In genomic region chr19:9847087-9847671, GRCh38 we compare ENCODE assay signal across 8 cellular contexts. TPM values are rescaled to one million over a fixed set of nuclear protein-coding genes. Genes with fewer than 3 reads are reported as not detected.
DNase-seq lines count a peak whose midpoint lies in the region; ATAC-seq and TF ChIP-seq lines count a peak whose summit lies in the region.

No MANE protein-coding gene starts in this region.

- H3K36me3 Mint-ChIP-seq in CD4-positive, CD25-positive, alpha-beta regulatory T cell = peaks cover 27% of the 10 kb centered on the region
- peaks cover 50% of the 10 kb centered on the region for H3K36me3 Mint-ChIP-seq in activated CD4-positive, alpha-beta T cell treated with anti-CD3 and anti-CD28 coated beads, Interleukin-2, amount 10 ng/mL, durations not matched to agents 24 days and 14 days (ENCODE audit: low read depth)
- peaks cover 35% of the 10 kb centered on the region for H3K36me3 Mint-ChIP-seq in endothelial cell (ENCODE audit: low read depth, unreplicated experiment)

- H3K4me1 ChIP-seq in CD4-positive, CD25-positive, alpha-beta regulatory T cell (ENCODE audit: control insufficient read depth, insufficient read depth, low read length, poor library complexity, severe bottlenecking) = peaks cover 10% of the 10 kb centered on the region

- H3K36me3 ChIP-seq in CD4-positive, CD25-positive, alpha-beta regulatory T cell (ENCODE audit: control insufficient read depth, insufficient read depth, low read length) = peaks cover 55% of the 10 kb centered on the region

- peak in 1 of 3 donors; percentile 52 for DNase-seq in CD4-positive, CD25-positive, alpha-beta regulatory T cell
- DNase-seq in HuH-7 (ENCODE audit: low spot score) = peak; percentile 55
- DNase-seq in activated CD4-positive, alpha-beta T cell treated with anti-CD3 and anti-CD28 coated beads, Interleukin-2, amount 10 ng/mL, durations not matched to agents 24 days and 14 days = peak; percentile 75
- DNase-seq in endothelial cell (ENCODE audit: low spot score) = peak; percentile 50
- peak; percentile 38 for DNase-seq in omental fat pad (ENCODE audit: low spot score)

- H3K9me3 Mint-ChIP-seq in CD4-positive, CD25-positive, alpha-beta regulatory T cell = peaks cover 0 to 2% (median 0%) of the 10 kb centered on the region in 7 donors
- no peaks in the 10 kb centered on the region for H3K9me3 Mint-ChIP-seq in activated CD4-positive, alpha-beta T cell treated with anti-CD3 and anti-CD28 coated beads, Interleukin-2, amount 10 ng/mL, durations not matched to agents 24 days and 14 days
- no peaks in the 10 kb centered on the region for H3K9me3 Mint-ChIP-seq in endothelial cell (ENCODE audit: unreplicated experiment)

- H3K4me3 Mint-ChIP-seq in CD4-positive, CD25-positive, alpha-beta regulatory T cell = no peak overlapping the region
- H3K4me3 Mint-ChIP-seq in activated CD4-positive, alpha-beta T cell treated with anti-CD3 and anti-CD28 coated beads, Interleukin-2, amount 10 ng/mL, durations not matched to agents 24 days and 14 days = no peak overlapping the region
- H3K4me3 Mint-ChIP-seq in endothelial cell (ENCODE audit: unreplicated experiment) = no peak overlapping the region

- TF ChIP-seq CTCF in endothelial cell (IDR thresholded peaks at IDR 0.05; ENCODE audit: unreplicated experiment) (peak; percentile 16), omental fat pad (IDR thresholded peaks at IDR 0.05) (no peak)

- no peak for TF ChIP-seq POLR2A in GM18505 (IDR thresholded peaks at IDR 0.05; ENCODE audit: borderline replicate concordance, extremely low read depth, insufficient read depth, insufficient read length)

- peak overlapping the region in 2 of 3 donors; percentile 15 to 36 for H3K27ac Mint-ChIP-seq in CD4-positive, CD25-positive, alpha-beta regulatory T cell
- peak overlapping the region; percentile 54 for H3K27ac Mint-ChIP-seq in activated CD4-positive, alpha-beta T cell treated with anti-CD3 and anti-CD28 coated beads, Interleukin-2, amount 10 ng/mL, durations not matched to agents 24 days and 14 days
- no peak overlapping the region for H3K27ac Mint-ChIP-seq in endothelial cell (ENCODE audit: unreplicated experiment)

- H3K4me1 Mint-ChIP-seq in CD4-positive, CD25-positive, alpha-beta regulatory T cell = peaks cover 0 to 36% (median 11%) of the 10 kb centered on the region in 4 donors
- peaks cover 9% of the 10 kb centered on the region for H3K4me1 Mint-ChIP-seq in activated CD4-positive, alpha-beta T cell treated with anti-CD3 and anti-CD28 coated beads, Interleukin-2, amount 10 ng/mL, durations not matched to agents 24 days and 14 days
- no peaks in the 10 kb centered on the region for H3K4me1 Mint-ChIP-seq in endothelial cell (ENCODE audit: unreplicated experiment)

- peak in 1 of 2 donors; percentile 40 for ATAC-seq in CD4-positive, CD25-positive, alpha-beta regulatory T cell (ENCODE audit: low read depth in 2 of 2)
- peak; percentile 47 for ATAC-seq in omental fat pad (ENCODE audit: low FRiP score)
- no peak for ATAC-seq in GM19463 (IDR thresholded peaks at IDR 0.05; ENCODE audit: unreplicated experiment)
- no peak for ATAC-seq in HG02973 (IDR thresholded peaks at IDR 0.05; ENCODE audit: unreplicated experiment)
- no peak for ATAC-seq in GM18505 (IDR thresholded peaks at IDR 0.05; ENCODE audit: unreplicated experiment)

- H3K4me3 ChIP-seq in CD4-positive, CD25-positive, alpha-beta regulatory T cell (ENCODE audit: low read depth, low read length) = no peak overlapping the region

- no peaks in the 10 kb centered on the region for H3K9me3 ChIP-seq in CD4-positive, CD25-positive, alpha-beta regulatory T cell (ENCODE audit: control insufficient read depth in 2 of 2, low read length in 2 of 2)

- H3K27me3 ChIP-seq in CD4-positive, CD25-positive, alpha-beta regulatory T cell (ENCODE audit: control insufficient read depth, insufficient read depth, low read length) = no peaks in the 10 kb centered on the region

- H3K27ac ChIP-seq in CD4-positive, CD25-positive, alpha-beta regulatory T cell (ENCODE audit: insufficient read depth, low read length, poor library complexity, severe bottlenecking) = no peak overlapping the region

- no peaks in the 10 kb centered on the region for H3K27me3 Mint-ChIP-seq in CD4-positive, CD25-positive, alpha-beta regulatory T cell
- H3K27me3 Mint-ChIP-seq in activated CD4-positive, alpha-beta T cell treated with anti-CD3 and anti-CD28 coated beads, Interleukin-2, amount 10 ng/mL, durations not matched to agents 24 days and 14 days = no peaks in the 10 kb centered on the region
- peaks cover 9% of the 10 kb centered on the region for H3K27me3 Mint-ChIP-seq in endothelial cell (ENCODE audit: unreplicated experiment)

- intact Hi-C loops in activated CD4-positive, alpha-beta T cell treated with anti-CD3 and anti-CD28 coated beads, Interleukin-2, amount 10 ng/mL, durations not matched to agents 24 days and 14 days (cut with micrococcal nuclease) = no loop called here

RNA-seq across cellular contexts. Expression of gene PIN1, which starts 12.1 kb away (rescaled TPM):
- 72.0 TPM for total RNA-seq in CD4-positive, CD25-positive, alpha-beta regulatory T cell
- polyA plus RNA-seq in CD4-positive, CD25-positive, alpha-beta regulatory T cell = 100 to 1,000 TPM in 3 of 4 donors, 10 to 100 TPM in 1; 87.9 to 135 (median 113) TPM
- 87.9 and 93.0 TPM in 2 replicates for total RNA-seq in activated CD4-positive, alpha-beta T cell treated with anti-CD3 and anti-CD28 coated beads, Interleukin-2, amount 10 ng/mL, durations not matched to agents 24 days and 14 days
- total RNA-seq in endothelial cell (ENCODE audit: unreplicated experiment) = 69.9 TPM
- 10 to 100 TPM; 59.3 to 97.7 (median 77.0) TPM for total RNA-seq in omental fat pad

RNA-seq across cellular contexts. Expression of gene UBL5, which starts 19.5 kb away (rescaled TPM):
- 234 TPM for total RNA-seq in CD4-positive, CD25-positive, alpha-beta regulatory T cell
- 100 to 1,000 TPM; 786 to 952 (median 832) TPM for polyA plus RNA-seq in CD4-positive, CD25-positive, alpha-beta regulatory T cell
- 355 and 359 TPM in 2 replicates for total RNA-seq in activated CD4-positive, alpha-beta T cell treated with anti-CD3 and anti-CD28 coated beads, Interleukin-2, amount 10 ng/mL, durations not matched to agents 24 days and 14 days
- 399 TPM for total RNA-seq in endothelial cell (ENCODE audit: unreplicated experiment)
- total RNA-seq in omental fat pad = 100 to 1,000 TPM; 407 to 513 (median 455) TPM

RNA-seq across cellular contexts. Expression of gene FBXL12, which starts 28.3 kb away (rescaled TPM):
- total RNA-seq in CD4-positive, CD25-positive, alpha-beta regulatory T cell = 34.8 TPM
- polyA plus RNA-seq in CD4-positive, CD25-positive, alpha-beta regulatory T cell = 10 to 100 TPM in 1 of 4 donors, 1 to 10 TPM in 3; 7.8 to 15.9 (median 9.5) TPM
- 19.4 and 23.3 TPM in 2 replicates for total RNA-seq in activated CD4-positive, alpha-beta T cell treated with anti-CD3 and anti-CD28 coated beads, Interleukin-2, amount 10 ng/mL, durations not matched to agents 24 days and 14 days
- 45.9 TPM for total RNA-seq in endothelial cell (ENCODE audit: unreplicated experiment)
- 10 to 100 TPM; 18.1 to 27.9 (median 22.6) TPM for total RNA-seq in omental fat pad
